In genomic region chr1:208025036-208025435, GRCh38 we compare ENCODE assay signal across 19 cellular contexts.
DNase-seq lines count a peak whose midpoint lies in the region; TF ChIP-seq lines count a peak whose summit lies in the region.
"Had no signal": no experiment of that assay in that cellular context is flagged by ENCODE, and none has a peak within 500 bp of the region (broad histone marks: within the 10 kb centered on the region; RNA-seq: fewer than 3 reads in every experiment).

No MANE protein-coding gene starts in this region.

- TF ChIP-seq CTCF in brain (conservative IDR thresholded peaks at IDR 0.05): no peak
- no peak for TF ChIP-seq CTCF in stomach (IDR thresholded peaks at IDR 0.05)

- TF ChIP-seq POLR2A in stomach (IDR thresholded peaks at IDR 0.05): no peak

- 78 to 92% (median 81%) methylated on average over 7 of the region's 7 CpGs for WGBS in stomach, 5 donors

- no peak overlapping the region for H3K4me3 Mint-ChIP-seq in brain
- H3K4me3 Mint-ChIP-seq: activated T-helper 17 cell treated with anti-CD3 and anti-CD28 coated beads, Interleukin-2, amount 50 U/mL, for 72 hours; memory B cell had no signal

- peaks cover 58% of the 10 kb centered on the region for H3K4me1 Mint-ChIP-seq in brain
- H3K4me1 Mint-ChIP-seq: activated T-helper 17 cell treated with anti-CD3 and anti-CD28 coated beads, Interleukin-2, amount 50 U/mL, for 72 hours; memory B cell had no signal

- no peaks in the 10 kb centered on the region for H3K27me3 ChIP-seq in stomach
- H3K27me3 ChIP-seq: BE2C, right atrium auricular region had no signal

- H3K36me3 Mint-ChIP-seq in brain: peaks cover 33% of the 10 kb centered on the region
- H3K36me3 Mint-ChIP-seq: memory B cell had no signal

- no peak overlapping the region for H3K4me3 ChIP-seq in stomach
- H3K4me3 ChIP-seq: right atrium auricular region had no signal

- peak overlapping the region in 3 of 5 experiments; percentile 21 to 64 (median 23) for H3K27ac Mint-ChIP-seq in brain
- H3K27ac Mint-ChIP-seq: activated T-helper 17 cell treated with anti-CD3 and anti-CD28 coated beads, Interleukin-2, amount 50 U/mL, for 72 hours; memory B cell had no signal

- no peaks in the 10 kb centered on the region for H3K9me3 Mint-ChIP-seq in brain
- H3K9me3 Mint-ChIP-seq: activated T-helper 17 cell treated with anti-CD3 and anti-CD28 coated beads, Interleukin-2, amount 50 U/mL, for 72 hours; memory B cell had no signal

- H3K27ac ChIP-seq in stomach: no peak overlapping the region
- H3K27ac ChIP-seq: right atrium auricular region had no signal

- intact Hi-C loops in stomach (cut with DNase I; ENCODE audit: low total_unique reads): no loop called here

- no peaks in the 10 kb centered on the region for H3K9me3 ChIP-seq in stomach
- H3K9me3 ChIP-seq: BE2C, right atrium auricular region had no signal

- H3K4me1 ChIP-seq in stomach: peaks cover 10 to 18% (median 13%) of the 10 kb centered on the region in 4 donors
- H3K4me1 ChIP-seq: BE2C had no signal

- H3K27me3 Mint-ChIP-seq in brain: peaks cover 3% of the 10 kb centered on the region

- H3K36me3 ChIP-seq in stomach: peaks cover 29 to 48% (median 46%) of the 10 kb centered on the region in 4 donors

- DNase-seq in GM04503 (ENCODE audit: low read depth) (peak; percentile 54), medulla oblongata (ENCODE audit: extremely low spot score) (peak; percentile 72), stromal cell of bone marrow (ENCODE audit: low read depth) (peak; percentile 52), inferior parietal cortex (ENCODE audit: extremely low spot score) (no peak), stomach (no peak), activated gamma-delta T cell treated with Interleukin-2 at 50 U/mL for 16 hours (no peak)
- DNase-seq: amniotic stem cell, BE2C, Calu3, cortex of kidney, glutamatergic neuron, IMR-90, NCI-H2081 treated with DMSO at 0.1 percent for 48 hours, NCI-H510A treated with DMSO at 0.1 percent for 48 hours, SIG-M5 had no signal

- TF ChIP-seq EP300 in stomach (IDR thresholded peaks at IDR 0.05): no peak

Comparison
In these comparisons a context has a peak if more than half of its experiments do, and no peak if none do; other contexts are left out.
1. DNase-seq: peak in GM04503 (single experiment), medulla oblongata (single experiment) and stromal cell of bone marrow (single experiment); none in inferior parietal cortex (single experiment), stomach (single experiment) and activated gamma-delta T cell treated with Interleukin-2 at 50 U/mL for 16 hours (single experiment).